21 cellular contexts compared by ENCODE assay signal in the genomic region with DNA sequence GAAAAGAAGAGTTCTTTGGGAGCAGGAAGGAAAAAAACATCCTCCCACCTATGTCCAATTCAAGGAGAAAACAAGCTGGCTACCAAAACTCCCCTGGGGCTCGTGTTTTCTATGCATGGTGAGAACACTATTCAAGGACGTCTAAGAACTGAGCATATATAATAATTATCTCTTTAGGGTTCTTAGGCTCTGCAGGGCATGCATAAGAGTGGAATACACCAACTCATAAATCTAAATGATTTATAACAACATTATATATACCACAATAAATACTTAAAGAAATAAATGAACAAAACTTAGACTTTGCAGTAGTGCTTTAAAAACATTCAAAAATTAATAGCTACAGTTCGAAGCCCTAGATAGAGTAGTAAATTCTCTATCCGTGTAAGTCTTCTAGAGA.
"Had no signal": no experiment of that assay in that cellular context is flagged by ENCODE, and none has a peak within 500 bp of the region (broad histone marks: within the 10 kb centered on the region; RNA-seq: fewer than 3 reads in every experiment).

No MANE protein-coding gene starts in this region.

- H3K9me3 ChIP-seq: colonic mucosa, psoas muscle, right lobe of liver, testis, tibial nerve, upper lobe of right lung, vagina had no signal

- H3K9me3 Mint-ChIP-seq: stimulated activated memory B cell treated with anti-CD40 and anti-IgM and Interleukin-4, amounts not matched to agents 10 μg/mL and 1 μg/mL and 100 μg/mL, for 72 hours; stimulated activated naive CD8-positive, alpha-beta T cell treated with anti-CD3 and anti-CD28 coated beads, Interleukin-15, Interleukin-2, amounts not matched to agents 100 ng/mL and 50 ng/mL, for 24 hours had no signal

- H3K27ac ChIP-seq: colonic mucosa, gastroesophageal sphincter, psoas muscle, right lobe of liver, testis, tibial nerve, upper lobe of right lung, vagina had no signal

- H3K36me3 Mint-ChIP-seq: stimulated activated memory B cell treated with anti-CD40 and anti-IgM and Interleukin-4, amounts not matched to agents 10 μg/mL and 1 μg/mL and 100 μg/mL, for 72 hours had no signal

- H3K4me3 Mint-ChIP-seq: naive B cell; nephron; stimulated activated memory B cell treated with anti-CD40 and anti-IgM and Interleukin-4, amounts not matched to agents 10 μg/mL and 1 μg/mL and 100 μg/mL, for 72 hours; stimulated activated naive CD8-positive, alpha-beta T cell treated with anti-CD3 and anti-CD28 coated beads, Interleukin-15, Interleukin-2, amounts not matched to agents 100 ng/mL and 50 ng/mL, for 24 hours had no signal

- H3K27ac Mint-ChIP-seq: naive B cell; nephron; stimulated activated naive CD8-positive, alpha-beta T cell treated with anti-CD3 and anti-CD28 coated beads, Interleukin-15, Interleukin-2, amounts not matched to agents 100 ng/mL and 50 ng/mL, for 24 hours had no signal

- ATAC-seq: gastroesophageal sphincter; left colon; left ventricle myocardium superior; psoas muscle; right lobe of liver; stimulated activated memory B cell treated with anti-CD40 and anti-IgM and Interleukin-4, amounts not matched to agents 10 μg/mL and 1 μg/mL and 100 μg/mL, for 72 hours; upper lobe of right lung had no signal

- DNase-seq: colonic mucosa; dermis blood vessel endothelial cell; head of caudate nucleus; hippocampal formation; left colon; left ventricle myocardium superior; mesenchymal stem cell; naive B cell; psoas muscle; retina; right lobe of liver; stimulated activated CD4-positive, alpha-beta T cell treated with anti-CD3 and anti-CD28 coated beads, Interleukin-4, amount 100 ng/mL, for 24 hours; testis; upper lobe of right lung had no signal

- H3K27me3 ChIP-seq: colonic mucosa, right lobe of liver, testis, tibial nerve, upper lobe of right lung, vagina had no signal

- H3K4me1 ChIP-seq: colonic mucosa, gastroesophageal sphincter, right lobe of liver, testis, upper lobe of right lung had no signal

- H3K27me3 Mint-ChIP-seq: stimulated activated memory B cell treated with anti-CD40 and anti-IgM and Interleukin-4, amounts not matched to agents 10 μg/mL and 1 μg/mL and 100 μg/mL, for 72 hours had no signal

- H3K4me3 ChIP-seq: colonic mucosa, gastroesophageal sphincter, lung, psoas muscle, right lobe of liver, testis, tibial nerve, upper lobe of right lung, vagina had no signal

- H3K36me3 ChIP-seq: colonic mucosa, gastroesophageal sphincter, right lobe of liver, tibial nerve, upper lobe of right lung, vagina had no signal
